In genomic region chr16:31033709-31034492, GRCh38 we compare ENCODE assay signal across 1 cellular context.
TF ChIP-seq lines count a peak whose summit lies in the region.

No MANE protein-coding gene starts in this region.

TF ChIP-seq in HepG2, 621 proteins besides CTCF, POLR2A, EP300 and RAD21 (continued from another document and continues in another):
- TF ChIP-seq, protein P1, sequence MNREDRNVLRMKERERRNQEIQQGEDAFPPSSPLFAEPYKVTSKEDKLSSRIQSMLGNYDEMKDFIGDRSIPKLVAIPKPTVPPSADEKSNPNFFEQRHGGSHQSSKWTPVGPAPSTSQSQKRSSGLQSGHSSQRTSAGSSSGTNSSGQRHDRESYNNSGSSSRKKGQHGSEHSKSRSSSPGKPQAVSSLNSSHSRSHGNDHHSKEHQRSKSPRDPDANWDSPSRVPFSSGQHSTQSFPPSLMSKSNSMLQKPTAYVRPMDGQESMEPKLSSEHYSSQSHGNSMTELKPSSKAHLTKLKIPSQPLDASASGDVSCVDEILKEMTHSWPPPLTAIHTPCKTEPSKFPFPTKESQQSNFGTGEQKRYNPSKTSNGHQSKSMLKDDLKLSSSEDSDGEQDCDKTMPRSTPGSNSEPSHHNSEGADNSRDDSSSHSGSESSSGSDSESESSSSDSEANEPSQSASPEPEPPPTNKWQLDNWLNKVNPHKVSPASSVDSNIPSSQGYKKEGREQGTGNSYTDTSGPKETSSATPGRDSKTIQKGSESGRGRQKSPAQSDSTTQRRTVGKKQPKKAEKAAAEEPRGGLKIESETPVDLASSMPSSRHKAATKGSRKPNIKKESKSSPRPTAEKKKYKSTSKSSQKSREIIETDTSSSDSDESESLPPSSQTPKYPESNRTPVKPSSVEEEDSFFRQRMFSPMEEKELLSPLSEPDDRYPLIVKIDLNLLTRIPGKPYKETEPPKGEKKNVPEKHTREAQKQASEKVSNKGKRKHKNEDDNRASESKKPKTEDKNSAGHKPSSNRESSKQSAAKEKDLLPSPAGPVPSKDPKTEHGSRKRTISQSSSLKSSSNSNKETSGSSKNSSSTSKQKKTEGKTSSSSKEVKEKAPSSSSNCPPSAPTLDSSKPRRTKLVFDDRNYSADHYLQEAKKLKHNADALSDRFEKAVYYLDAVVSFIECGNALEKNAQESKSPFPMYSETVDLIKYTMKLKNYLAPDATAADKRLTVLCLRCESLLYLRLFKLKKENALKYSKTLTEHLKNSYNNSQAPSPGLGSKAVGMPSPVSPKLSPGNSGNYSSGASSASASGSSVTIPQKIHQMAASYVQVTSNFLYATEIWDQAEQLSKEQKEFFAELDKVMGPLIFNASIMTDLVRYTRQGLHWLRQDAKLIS (CRISPR knock-in tag; IDR thresholded peaks at IDR 0.05), result no peak
- TF ChIP-seq RFX3 (CRISPR knock-in tag; IDR thresholded peaks at IDR 0.05) (no peak), ZNF34 (CRISPR knock-in tag; IDR thresholded peaks at IDR 0.05; ENCODE audit: borderline replicate concordance) (no peak), GZF1 (CRISPR knock-in tag; IDR thresholded peaks at IDR 0.05) (no peak), ZNF724P (CRISPR knock-in tag; IDR thresholded peaks at IDR 0.05; ENCODE audit: borderline replicate concordance) (no peak; the same call in 1 of the 2 replicates), NFKB2 (CRISPR knock-in tag; IDR thresholded peaks at IDR 0.05; ENCODE audit: borderline replicate concordance) (peak; percentile 72; the same call in 1 of the 2 replicates), ZNF441 (CRISPR knock-in tag; IDR thresholded peaks at IDR 0.05; ENCODE audit: borderline replicate concordance) (peak; percentile 87; the same call in 1 of the 2 replicates), JUND (CRISPR knock-in tag; IDR thresholded peaks at IDR 0.05) (no peak), ZNF3 (CRISPR knock-in tag; IDR thresholded peaks at IDR 0.05) (no peak), ZNF143 (CRISPR knock-in tag; IDR thresholded peaks at IDR 0.05) (peak; percentile 98), WIZ (CRISPR knock-in tag; IDR thresholded peaks at IDR 0.05) (no peak), AKAP8 (CRISPR knock-in tag; IDR thresholded peaks at IDR 0.05) (0 out of 2 replicates have a peak, but pooled peaks have one; percentile 14), ZNF570 (CRISPR knock-in tag; IDR thresholded peaks at IDR 0.05; ENCODE audit: borderline replicate concordance) (no peak), PAF1 (CRISPR knock-in tag; IDR thresholded peaks at IDR 0.05) (no peak), ZIK1 (CRISPR knock-in tag; IDR thresholded peaks at IDR 0.05; ENCODE audit: borderline replicate concordance, low read depth) (peak; percentile 68; the same call in 1 of the 2 replicates), PRDM15 (CRISPR knock-in tag; IDR thresholded peaks at IDR 0.05) (0 out of 2 replicates have a peak, but pooled peaks have one; percentile 47), SOX5 (CRISPR knock-in tag; IDR thresholded peaks at IDR 0.05; ENCODE audit: borderline replicate concordance) (peak; percentile 38; the same call in 1 of the 2 replicates), SIX4 (CRISPR knock-in tag; IDR thresholded peaks at IDR 0.05) (no peak; the same call in 1 of the 2 replicates), MTA3 (CRISPR knock-in tag; IDR thresholded peaks at IDR 0.05) (no peak), TBX3 (IDR thresholded peaks at IDR 0.05; ENCODE audit: borderline replicate concordance) (no peak), MAZ (IDR thresholded peaks at IDR 0.05; ENCODE audit: borderline replicate concordance, low read depth, low read length) (0 out of 2 replicates have a peak, but pooled peaks have one; percentile 59), MAZ (CRISPR knock-in tag; IDR thresholded peaks at IDR 0.05; ENCODE audit: low read depth) (peak; percentile 55), SP4 (CRISPR knock-in tag; IDR thresholded peaks at IDR 0.05) (peak; percentile 82; the same call in 1 of the 2 replicates), RARA (CRISPR knock-in tag; IDR thresholded peaks at IDR 0.05) (peak; percentile 44; the same call in 1 of the 2 replicates), SMC3 (IDR thresholded peaks at IDR 0.05; ENCODE audit: low read length) (no peak), ZSCAN21 (CRISPR knock-in tag; IDR thresholded peaks at IDR 0.05; ENCODE audit: borderline replicate concordance) (no peak), ZNF558 (CRISPR knock-in tag; IDR thresholded peaks at IDR 0.05; ENCODE audit: borderline replicate concordance) (peak; percentile 79; the same call in 1 of the 2 replicates), SRSF1 (optimal IDR thresholded peaks at IDR 0.05; ENCODE audit: low read depth, low read length) (no peak), MIER3 (CRISPR knock-in tag; IDR thresholded peaks at IDR 0.05; ENCODE audit: borderline replicate concordance) (peak; percentile 57), AHR (CRISPR knock-in tag; IDR thresholded peaks at IDR 0.05) (no peak; the same call in 1 of the 2 replicates), HIC2 (CRISPR knock-in tag; IDR thresholded peaks at IDR 0.05; ENCODE audit: low read depth) (no peak), NONO (IDR thresholded peaks at IDR 0.05) (no peak), NONO (CRISPR knock-in tag; conservative IDR thresholded peaks at IDR 0.05) (peak; percentile 62; the same call in 1 of the 2 replicates)
- TF ChIP-seq, protein P2, sequence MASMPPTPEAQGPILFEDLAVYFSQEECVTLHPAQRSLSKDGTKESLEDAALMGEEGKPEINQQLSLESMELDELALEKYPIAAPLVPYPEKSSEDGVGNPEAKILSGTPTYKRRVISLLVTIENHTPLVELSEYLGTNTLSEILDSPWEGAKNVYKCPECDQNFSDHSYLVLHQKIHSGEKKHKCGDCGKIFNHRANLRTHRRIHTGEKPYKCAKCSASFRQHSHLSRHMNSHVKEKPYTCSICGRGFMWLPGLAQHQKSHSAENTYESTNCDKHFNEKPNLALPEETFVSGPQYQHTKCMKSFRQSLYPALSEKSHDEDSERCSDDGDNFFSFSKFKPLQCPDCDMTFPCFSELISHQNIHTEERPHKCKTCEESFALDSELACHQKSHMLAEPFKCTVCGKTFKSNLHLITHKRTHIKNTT (CRISPR knock-in tag; IDR thresholded peaks at IDR 0.05), result peak; percentile 92; the same call in 1 of the 2 replicates
- TF ChIP-seq, protein P3, sequence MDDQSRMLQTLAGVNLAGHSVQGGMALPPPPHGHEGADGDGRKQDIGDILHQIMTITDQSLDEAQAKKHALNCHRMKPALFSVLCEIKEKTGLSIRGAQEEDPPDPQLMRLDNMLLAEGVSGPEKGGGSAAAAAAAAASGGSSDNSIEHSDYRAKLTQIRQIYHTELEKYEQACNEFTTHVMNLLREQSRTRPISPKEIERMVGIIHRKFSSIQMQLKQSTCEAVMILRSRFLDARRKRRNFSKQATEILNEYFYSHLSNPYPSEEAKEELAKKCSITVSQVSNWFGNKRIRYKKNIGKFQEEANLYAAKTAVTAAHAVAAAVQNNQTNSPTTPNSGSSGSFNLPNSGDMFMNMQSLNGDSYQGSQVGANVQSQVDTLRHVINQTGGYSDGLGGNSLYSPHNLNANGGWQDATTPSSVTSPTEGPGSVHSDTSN (CRISPR knock-in tag; IDR thresholded peaks at IDR 0.05; ENCODE audit: borderline replicate concordance), result no peak
- TF ChIP-seq, protein P4, sequence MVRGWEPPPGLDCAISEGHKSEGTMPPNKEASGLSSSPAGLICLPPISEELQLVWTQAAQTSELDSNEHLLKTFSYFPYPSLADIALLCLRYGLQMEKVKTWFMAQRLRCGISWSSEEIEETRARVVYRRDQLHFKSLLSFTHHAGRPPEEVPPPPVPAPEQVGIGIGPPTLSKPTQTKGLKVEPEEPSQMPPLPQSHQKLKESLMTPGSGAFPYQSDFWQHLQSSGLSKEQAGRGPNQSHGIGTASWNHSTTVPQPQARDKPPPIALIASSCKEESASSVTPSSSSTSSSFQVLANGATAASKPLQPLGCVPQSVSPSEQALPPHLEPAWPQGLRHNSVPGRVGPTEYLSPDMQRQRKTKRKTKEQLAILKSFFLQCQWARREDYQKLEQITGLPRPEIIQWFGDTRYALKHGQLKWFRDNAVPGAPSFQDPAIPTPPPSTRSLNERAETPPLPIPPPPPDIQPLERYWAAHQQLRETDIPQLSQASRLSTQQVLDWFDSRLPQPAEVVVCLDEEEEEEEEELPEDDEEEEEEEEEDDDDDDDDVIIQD (CRISPR knock-in tag; IDR thresholded peaks at IDR 0.05; ENCODE audit: low read depth), result peak; percentile 26; the same call in 1 of the 2 replicates
- TF ChIP-seq, protein P5, sequence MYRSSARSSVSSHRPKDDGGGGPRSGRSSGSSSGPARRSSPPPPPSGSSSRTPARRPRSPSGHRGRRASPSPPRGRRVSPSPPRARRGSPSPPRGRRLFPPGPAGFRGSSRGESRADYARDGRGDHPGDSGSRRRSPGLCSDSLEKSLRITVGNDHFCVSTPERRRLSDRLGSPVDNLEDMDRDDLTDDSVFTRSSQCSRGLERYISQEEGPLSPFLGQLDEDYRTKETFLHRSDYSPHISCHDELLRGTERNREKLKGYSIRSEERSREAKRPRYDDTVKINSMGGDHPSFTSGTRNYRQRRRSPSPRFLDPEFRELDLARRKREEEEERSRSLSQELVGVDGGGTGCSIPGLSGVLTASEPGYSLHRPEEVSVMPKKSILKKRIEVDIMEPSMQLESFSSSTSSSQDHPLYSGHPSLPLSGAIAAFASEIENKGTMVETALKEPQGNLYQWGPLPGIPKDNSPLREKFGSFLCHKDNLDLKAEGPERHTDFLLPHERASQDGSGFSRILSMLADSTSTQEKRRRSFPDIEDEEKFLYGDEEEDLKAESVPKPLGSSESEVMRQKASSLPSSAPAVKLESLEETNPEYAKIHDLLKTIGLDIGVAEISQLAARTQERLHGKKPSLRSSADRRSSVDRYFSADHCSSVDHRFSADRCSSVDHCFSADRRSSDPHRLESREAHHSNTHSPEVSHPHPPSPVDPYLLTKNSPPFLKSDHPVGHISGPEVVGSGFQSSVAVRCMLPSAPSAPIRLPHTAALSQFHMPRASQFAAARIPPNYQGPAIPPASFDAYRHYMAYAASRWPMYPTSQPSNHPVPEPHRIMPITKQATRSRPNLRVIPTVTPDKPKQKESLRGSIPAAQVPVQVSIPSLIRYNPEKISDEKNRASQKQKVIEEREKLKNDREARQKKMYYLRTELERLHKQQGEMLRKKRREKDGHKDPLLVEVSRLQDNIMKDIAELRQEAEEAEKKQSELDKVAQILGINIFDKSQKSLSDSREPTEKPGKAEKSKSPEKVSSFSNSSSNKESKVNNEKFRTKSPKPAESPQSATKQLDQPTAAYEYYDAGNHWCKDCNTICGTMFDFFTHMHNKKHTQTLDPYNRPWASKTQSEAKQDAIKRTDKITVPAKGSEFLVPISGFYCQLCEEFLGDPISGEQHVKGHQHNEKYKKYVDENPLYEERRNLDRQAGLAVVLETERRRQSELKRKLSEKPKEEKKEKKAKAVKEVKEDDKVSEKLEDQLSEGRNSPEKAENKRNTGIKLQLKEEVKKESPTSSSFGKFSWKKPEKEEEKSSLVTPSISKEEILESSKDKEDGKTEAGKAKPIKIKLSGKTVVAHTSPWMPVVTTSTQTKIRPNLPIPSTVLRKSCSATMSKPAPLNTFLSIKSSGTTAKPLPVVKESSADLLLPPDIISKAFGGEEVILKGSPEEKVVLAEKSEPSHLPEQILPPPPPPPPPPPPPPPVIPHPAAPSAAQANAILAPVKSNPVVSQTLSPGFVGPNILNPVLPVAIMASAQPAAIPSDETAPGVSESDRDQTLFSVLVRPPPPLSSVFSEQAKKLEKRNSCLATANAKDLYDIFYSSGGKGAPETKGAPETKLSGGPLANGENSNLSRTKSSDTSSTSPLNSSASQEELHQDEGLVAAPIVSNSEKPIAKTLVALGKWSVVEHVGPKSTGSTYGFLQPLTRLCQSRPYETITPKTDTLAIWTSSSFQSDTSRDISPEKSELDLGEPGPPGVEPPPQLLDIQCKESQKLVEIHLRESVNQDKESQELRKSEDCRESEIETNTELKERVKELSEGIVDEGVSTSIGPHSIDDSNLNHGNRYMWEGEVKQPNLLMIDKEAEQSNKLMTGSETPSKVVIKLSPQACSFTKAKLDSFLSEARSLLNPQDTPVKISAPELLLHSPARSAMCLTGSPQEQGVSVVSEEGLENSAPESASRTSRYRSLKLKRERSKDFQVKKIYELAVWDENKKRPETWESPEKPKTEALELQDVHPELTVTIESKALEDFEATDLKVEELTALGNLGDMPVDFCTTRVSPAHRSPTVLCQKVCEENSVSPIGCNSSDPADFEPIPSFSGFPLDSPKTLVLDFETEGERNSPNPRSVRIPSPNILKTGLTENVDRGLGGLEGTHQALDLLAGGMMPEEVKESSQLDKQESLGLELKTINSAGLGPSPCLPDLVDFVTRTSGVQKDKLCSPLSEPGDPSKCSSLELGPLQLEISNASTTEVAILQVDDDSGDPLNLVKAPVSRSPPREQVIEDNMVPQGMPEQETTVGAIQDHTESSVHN (CRISPR knock-in tag; IDR thresholded peaks at IDR 0.05), result no peak; the same call in 1 of the 2 replicates
